Comparison of ENCODE assay signal across 34 cellular contexts in the genomic region with DNA sequence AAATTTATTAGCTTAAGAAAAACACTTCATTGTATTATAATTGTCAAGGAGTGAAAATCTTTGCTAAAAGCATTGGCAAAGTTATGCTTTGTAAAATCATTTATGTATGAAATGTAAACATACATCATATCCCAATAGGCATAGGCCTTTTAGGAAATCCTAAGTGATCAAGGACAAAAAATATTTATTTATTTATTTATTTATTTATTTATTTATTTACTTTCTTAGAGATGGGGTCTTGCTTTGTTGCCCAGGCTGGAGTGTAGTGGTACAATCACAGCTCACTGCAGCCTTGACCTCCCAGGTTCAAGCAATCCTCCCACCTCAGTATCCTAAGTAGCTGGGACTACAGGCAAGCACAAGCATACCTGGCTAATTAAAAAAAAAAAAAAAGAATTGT.
"Had no signal": no experiment of that assay in that cellular context is flagged by ENCODE, and none has a peak within 500 bp of the region (broad histone marks: within the 10 kb centered on the region; RNA-seq: fewer than 3 reads in every experiment).

No MANE protein-coding gene starts in this region.

- H3K36me3 ChIP-seq: MG63 had no signal

- DNase-seq: Karpas-422, Kasumi-1, MG63, MM.1S, MV-4-11, NCI-H1048, NCI-H1092, NCI-H1092 treated with DMSO at 0.1 percent for 48 hours, NCI-H1105, NCI-H1105 treated with DMSO at 0.1 percent for 48 hours, NCI-H1417, NCI-H1417 treated with DMSO at 0.1 percent for 48 hours, NCI-H1436, NCI-H1436 treated with DMSO at 0.1 percent for 48 hours, NCI-H146, NCI-H1694, NCI-H1694 treated with DMSO at 0.1 percent for 48 hours, NCI-H187, NCI-H187 treated with DMSO at 0.1 percent for 48 hours, NCI-H1930, NCI-H2029, NCI-H2029 treated with DMSO at 0.1 percent for 48 hours, NCI-H2081, NCI-H2081 treated with DMSO at 0.1 percent for 48 hours, NCI-H2107, NCI-H2171, NCI-H2171 treated with DMSO at 0.1 percent for 48 hours, NCI-H2227 treated with DMSO at 0.1 percent for 48 hours, NCI-H226, NCI-H345, NCI-H446, NCI-H446 treated with DMSO at 0.1 percent for 48 hours, NCI-H510A, NCI-H510A treated with DMSO at 0.1 percent for 48 hours had no signal

- H3K9me3 ChIP-seq: MG63 had no signal

- H3K27me3 ChIP-seq: MG63 had no signal

- H3K4me3 ChIP-seq: MG63 had no signal
